Comparison of ENCODE assay signal across 8 cellular contexts in genomic region chr10:124992462-124993344, GRCh38. TPM values are rescaled to one million over a fixed set of nuclear protein-coding genes. Genes with fewer than 3 reads are reported as not detected.
DNase-seq lines count a peak whose midpoint lies in the region; ATAC-seq and TF ChIP-seq lines count a peak whose summit lies in the region.

No MANE protein-coding gene starts in this region.

- H3K36me3 Mint-ChIP-seq in activated naive CD4-positive, alpha-beta T cell treated with anti-CD3 and anti-CD28 coated beads, Interleukin-2, amount 50 U/mL, for 72 hours, result peaks cover 5 to 9% of the 10 kb centered on the region in 2 donors

- TF ChIP-seq CTCF in left ventricle myocardium inferior (IDR thresholded peaks at IDR 0.05; ENCODE audit: borderline replicate concordance) (peak; percentile 87), prostate gland (IDR thresholded peaks at IDR 0.05) (peak; percentile 61 to 86 (median 80))

- no peaks in the 10 kb centered on the region for H3K9me3 Mint-ChIP-seq in activated naive CD4-positive, alpha-beta T cell treated with anti-CD3 and anti-CD28 coated beads, Interleukin-2, amount 50 U/mL, for 72 hours

- intact Hi-C loops in left ventricle myocardium inferior (cut with micrococcal nuclease) (loop anchor here (10.0 kb wide), 1 partner anchor 52 kb away; no protein-coding TSS in a partner anchor), prostate gland (cut with DNase I) (loop anchor here (2.0 kb wide), 1 partner anchor 68 kb away; no protein-coding TSS in a partner anchor)

- H3K27ac ChIP-seq in left ventricle myocardium inferior (replicated peaks) (peak overlapping the region; percentile 9), prostate gland (peak overlapping the region; percentile 36 to 51)

- peaks cover 32% of the 10 kb centered on the region for H3K4me1 ChIP-seq in left ventricle myocardium inferior
- peaks cover 12% of the 10 kb centered on the region for H3K4me1 ChIP-seq in prostate gland (replicated peaks)

- H3K27me3 ChIP-seq in left ventricle myocardium inferior (ENCODE audit: low read depth), result no peaks in the 10 kb centered on the region
- no peaks in the 10 kb centered on the region for H3K27me3 ChIP-seq in prostate gland (replicated peaks; ENCODE audit: insufficient read depth)

- DNase-seq in DMS 273 (lab: John Stamatoyannopoulos, UW; ENCODE audit: unreplicated experiment) (peak; percentile 79), NCI-H1436 treated with DMSO at 0.1 percent for 48 hours (lab: John Stamatoyannopoulos, UW) (peak; percentile 31), left ventricle myocardium inferior (peak; percentile 45), prostate gland (ENCODE audit: low spot score) (peak; percentile 73), DMS153 treated with DMSO at 0.1 percent for 48 hours (lab: John Stamatoyannopoulos, UW; ENCODE audit: unreplicated experiment) (no peak)
- DNase-seq in activated naive CD4-positive, alpha-beta T cell treated with anti-CD3 and anti-CD28 coated beads, Interleukin-2, amount 50 U/mL, for 72 hours (ENCODE audit: low spot score in 2 of 2), result peak in 1 of 2 donors; percentile 49

- no peak for TF ChIP-seq POLR2A in prostate gland (IDR thresholded peaks at IDR 0.05)

- H3K36me3 ChIP-seq in left ventricle myocardium inferior (peaks cover 86% of the 10 kb centered on the region), prostate gland (peaks cover 14 to 15% of the 10 kb centered on the region in 2 donors)

- no peaks in the 10 kb centered on the region for H3K9me3 ChIP-seq in left ventricle myocardium inferior (replicated peaks)
- no peaks in the 10 kb centered on the region for H3K9me3 ChIP-seq in prostate gland

- no peak overlapping the region for H3K27ac Mint-ChIP-seq in activated naive CD4-positive, alpha-beta T cell treated with anti-CD3 and anti-CD28 coated beads, Interleukin-2, amount 50 U/mL, for 72 hours

- H3K4me3 ChIP-seq in left ventricle myocardium inferior (no peak overlapping the region), prostate gland (no peak overlapping the region)

- ATAC-seq in GM19351 (IDR thresholded peaks at IDR 0.05; ENCODE audit: unreplicated experiment) (peak; percentile 56), HG02973 (IDR thresholded peaks at IDR 0.05; ENCODE audit: unreplicated experiment) (no peak)
- peak; percentile 48 to 52 for ATAC-seq in activated naive CD4-positive, alpha-beta T cell treated with anti-CD3 and anti-CD28 coated beads, Interleukin-2, amount 50 U/mL, for 72 hours

- WGBS in prostate gland, result 67% methylated on average over 20 of the region's 20 CpGs

RNA-seq across cellular contexts. Expression of gene ZRANB1, which starts 50.8 kb away (rescaled TPM):
- total RNA-seq in activated naive CD4-positive, alpha-beta T cell treated with anti-CD3 and anti-CD28 coated beads, Interleukin-2, amount 50 U/mL, for 72 hours, result 10 to 100 TPM; 10.4 to 12.3 TPM
- 25.3 TPM for total RNA-seq in left ventricle myocardium inferior
- total RNA-seq in prostate gland, result 10 to 100 TPM; 17.9 to 28.7 TPM
